Comparison of ENCODE assay signal across 8 cellular contexts in genomic region chr12:41064411-41064810, GRCh38.
"Had no signal": no experiment of that assay in that cellular context is flagged by ENCODE, and none has a peak within 500 bp of the region (broad histone marks: within the 10 kb centered on the region; RNA-seq: fewer than 3 reads in every experiment).

No MANE protein-coding gene starts in this region.

- H3K4me3 Mint-ChIP-seq: HFFc6, IgD-negative memory B cell had no signal

- H3K27ac ChIP-seq: GM23248, HL-60 had no signal

- H3K4me3 ChIP-seq: GM23248, HAP-1 had no signal

- H3K27me3 Mint-ChIP-seq: IgD-negative memory B cell had no signal

- H3K9me3 ChIP-seq: HAP-1 had no signal

- DNase-seq: GM23248, GOT3, H7, HFFc6, KBM-7 had no signal

- H3K27ac Mint-ChIP-seq: HFFc6, IgD-negative memory B cell had no signal

- H3K9ac ChIP-seq: GM23248 had no signal

- H3K4me1 Mint-ChIP-seq: IgD-negative memory B cell had no signal

- H3K9me3 Mint-ChIP-seq: IgD-negative memory B cell had no signal

- H3K4me1 ChIP-seq: HAP-1 had no signal

- H3K36me3 Mint-ChIP-seq: IgD-negative memory B cell had no signal

- H3K36me3 ChIP-seq: HAP-1 had no signal
